ENCODE assay signal across 8 cellular contexts in genomic region chr20:1900321-1900791, GRCh38. TPM values are rescaled to one million over a fixed set of nuclear protein-coding genes. Genes with fewer than 3 reads are reported as not detected.
DNase-seq lines count a peak whose midpoint lies in the region; ATAC-seq and TF ChIP-seq lines count a peak whose summit lies in the region.

No MANE protein-coding gene starts in this region.

- no peak for ATAC-seq in HG03520 (IDR thresholded peaks at IDR 0.05; ENCODE audit: unreplicated experiment)

- WGBS in hepatocyte (ENCODE audit: low lambda C conversion rate, missing lambda C conversion rate) = 15% methylated on average over 10 of the region's 10 CpGs

- H3K36me3 ChIP-seq in hepatocyte (replicated peaks; ENCODE audit: insufficient read depth, low read depth) = no peaks in the 10 kb centered on the region
- peaks cover 32% of the 10 kb centered on the region for H3K36me3 ChIP-seq in skeletal muscle satellite cell (ENCODE audit: insufficient read depth, low read length)

- peaks cover 32% of the 10 kb centered on the region for H3K79me2 ChIP-seq in hepatocyte

- peak overlapping the region; percentile 6 for H3K9ac ChIP-seq in skeletal muscle satellite cell (ENCODE audit: low read depth, low read length)

- H3K4me2 ChIP-seq in hepatocyte = no peak overlapping the region
- peak overlapping the region; percentile 26 for H3K4me2 ChIP-seq in skeletal muscle satellite cell (ENCODE audit: low read length)

- H4K20me1 ChIP-seq in hepatocyte (ENCODE audit: insufficient read depth, poor library complexity, severe bottlenecking) = no peaks in the 10 kb centered on the region

- H3K9me2 ChIP-seq in hepatocyte (replicated peaks; ENCODE audit: insufficient read depth) = no peaks in the 10 kb centered on the region

- H2AFZ ChIP-seq in hepatocyte = no peak overlapping the region

- no peak overlapping the region for H3K27ac ChIP-seq in hepatocyte

- peaks cover 15% of the 10 kb centered on the region for H3K4me1 ChIP-seq in hepatocyte (ENCODE audit: insufficient read depth)
- H3K4me1 ChIP-seq in skeletal muscle satellite cell (ENCODE audit: control insufficient read depth, insufficient read depth, low read length) = peaks cover 31% of the 10 kb centered on the region

- peak; percentile 67 for TF ChIP-seq CTCF in hepatocyte (IDR thresholded peaks at IDR 0.05; ENCODE audit: poor library complexity)

- no peaks in the 10 kb centered on the region for H3K9me3 ChIP-seq in hepatocyte (ENCODE audit: low read depth)
- no peaks in the 10 kb centered on the region for H3K9me3 ChIP-seq in skeletal muscle satellite cell (replicated peaks; ENCODE audit: low read length)

- H3K4me3 ChIP-seq in hepatocyte (no peak overlapping the region), skeletal muscle satellite cell (ENCODE audit: low read length) (no peak overlapping the region)

- DNase-seq in DMS53 (lab: John Stamatoyannopoulos, UW) (peak; percentile 36), DMS53 treated with DMSO at 0.1 percent for 48 hours (lab: John Stamatoyannopoulos, UW; ENCODE audit: unreplicated experiment) (no peak), NCI-H1105 (lab: John Stamatoyannopoulos, UW) (peak; percentile 45), anterior cingulate cortex (lab: John Stamatoyannopoulos, UW) (peak in 50 of 58 donors; percentile 23 to 91 (median 67)), hepatocyte (ENCODE audit: low spot score) (peak; percentile 88), SKM-1 treated with dmso at 0.1 percent for 144 hours (lab: John Stamatoyannopoulos, UW; ENCODE audit: unreplicated experiment) (no peak)

- H3K27me3 ChIP-seq in hepatocyte (no peaks in the 10 kb centered on the region), skeletal muscle satellite cell (ENCODE audit: control insufficient read depth, insufficient read depth, low read length) (no peaks in the 10 kb centered on the region)

RNA-seq across cellular contexts. Expression of gene SIRPA, which starts 5.1 kb away (rescaled TPM):
- 14.0 and 16.0 TPM in 2 replicates for total RNA-seq in hepatocyte
- polyA plus RNA-seq in hepatocyte = 14.4 and 18.6 TPM in 2 replicates
- total RNA-seq in skeletal muscle satellite cell (2012; rRNA removed) = 4.6 and 5.1 TPM in 2 replicates

Comparison
In these comparisons a context has a peak if more than half of its experiments do, and no peak if none do; other contexts are left out.
1. DNase-seq: peak in DMS53 (single experiment), NCI-H1105 (single experiment), anterior cingulate cortex (50 of 58) and hepatocyte (single experiment); none in DMS53 treated with DMSO at 0.1 percent for 48 hours (single experiment) and SKM-1 treated with dmso at 0.1 percent for 144 hours (single experiment).